8 cellular contexts compared by ENCODE assay signal in genomic region chr3:89679686-89680085, GRCh38.
"Had no signal": no experiment of that assay in that cellular context is flagged by ENCODE, and none has a peak within 500 bp of the region (broad histone marks: within the 10 kb centered on the region; RNA-seq: fewer than 3 reads in every experiment).

No MANE protein-coding gene starts in this region.

- FAIRE-seq: G401.6, GM12878, GM12891, GM12892, GM18507, GM19239 had no signal

- DNase-seq: GDM1, GF-D8 had no signal

- H3K4me3 ChIP-seq: GM12878 had no signal

- ATAC-seq: GM12878 had no signal
